ENCODE assay signal across 26 cellular contexts in genomic region chr6:131022691-131023090, GRCh38. TPM values are rescaled to one million over a fixed set of nuclear protein-coding genes. Genes with fewer than 3 reads are reported as not detected.
DNase-seq lines count a peak whose midpoint lies in the region; ATAC-seq, FAIRE-seq and TF ChIP-seq lines count a peak whose summit lies in the region.
"Had no signal": no experiment of that assay in that cellular context is flagged by ENCODE, and none has a peak within 500 bp of the region (broad histone marks: within the 10 kb centered on the region; RNA-seq: fewer than 3 reads in every experiment).

No MANE protein-coding gene starts in this region.

- ATAC-seq in pancreas = no peak
- ATAC-seq: A549 had no signal

- no peaks in the 10 kb centered on the region for H3K27me3 ChIP-seq in endodermal cell (ENCODE audit: control insufficient read depth, insufficient read depth, low read length, poor library complexity, severe bottlenecking)
- no peaks in the 10 kb centered on the region for H3K27me3 ChIP-seq in pancreas
- H3K27me3 ChIP-seq: BE2C, BLaER1 had no signal

- peak; percentile 30 for FAIRE-seq in A204.1 (lab: Jason Lieb, UNC)
- FAIRE-seq in G401.6 (lab: Jason Lieb, UNC) = peak; percentile 51
- FAIRE-seq in pancreas (lab: Jason Lieb, UNC) = peak; percentile 26
- FAIRE-seq: A549, GM12891, GM19239 had no signal

- intact Hi-C loops in pancreas (cut with DNase I) = no loop called here

- 95% methylated on average over 3 of the region's 4 CpGs; no CpG with 5 or more reads in 1 of the 2 experiments for WGBS in endodermal cell (ENCODE audit: insufficient coverage in 1 of 2, insufficient read length in 1 of 2), 2 experiments
- WGBS in pancreas, 2 donors = 64 to 68% methylated on average over 4 of the region's 4 CpGs

- H3K36me3 ChIP-seq in endodermal cell (ENCODE audit: control insufficient read depth, insufficient read depth, low read length) = peaks cover 7% of the 10 kb centered on the region
- H3K36me3 ChIP-seq in pancreas = no peaks in the 10 kb centered on the region
- H3K36me3 ChIP-seq: BE2C had no signal

- TF ChIP-seq CTCF in endodermal cell (conservative IDR thresholded peaks at IDR 0.05) (no peak), pancreas (IDR thresholded peaks at IDR 0.05) (no peak)

- DNase-seq in endodermal cell = no peak
- DNase-seq in pancreas = no peak
- DNase-seq in stimulated activated CD4-positive, alpha-beta T cell treated with anti-CD3 and anti-CD28 coated beads, Interleukin-12 subunit alpha, Interleukin-12 subunit beta, amount 100 ng/mL, for 4 hours = no peak
- no peak for DNase-seq in AML-193 (lab: John Stamatoyannopoulos, UW)
- no peak for DNase-seq in T-helper 2 cell treated with Interferon-gamma antibody and Interleukin-4, amounts not matched to agents 5 μg/mL and 100 μg/mL, for 36 hours (ENCODE audit: low spot score)
- DNase-seq: 8988T; BE2C; C1 segment of cervical spinal cord; CD4-positive, alpha-beta memory T cell; CD4-positive, CD25-positive, alpha-beta regulatory T cell; CD8-positive, alpha-beta memory T cell; COR-L47; DMS 273 treated with DMSO at 0.1 percent for 48 hours; DMS153; DMS53; DMS79; DND-41; EL; GF-D8 had no signal

- H3K9me3 ChIP-seq in endodermal cell (ENCODE audit: control insufficient read depth, low read length) (peaks cover 19% of the 10 kb centered on the region), pancreas (no peaks in the 10 kb centered on the region)
- H3K9me3 ChIP-seq: A549, BE2C had no signal

- H3K4me1 ChIP-seq in endodermal cell (ENCODE audit: control insufficient read depth, insufficient read depth, low read length) = no peaks in the 10 kb centered on the region
- H3K4me1 ChIP-seq in pancreas = no peaks in the 10 kb centered on the region
- H3K4me1 ChIP-seq: BE2C, BLaER1 had no signal

- peaks cover 13% of the 10 kb centered on the region for H3K36me3 Mint-ChIP-seq in endodermal cell (ENCODE audit: low read depth)
- H3K36me3 Mint-ChIP-seq in T-helper 2 cell treated with Interferon-gamma antibody and Interleukin-4, amounts not matched to agents 5 μg/mL and 100 μg/mL, for 36 hours (ENCODE audit: low read depth) = no peaks in the 10 kb centered on the region
- H3K36me3 Mint-ChIP-seq: CD14-positive monocyte; CD4-positive, alpha-beta memory T cell; CD4-positive, CD25-positive, alpha-beta regulatory T cell; CD8-positive, alpha-beta memory T cell had no signal

- H3K9ac ChIP-seq in endodermal cell (ENCODE audit: extremely low read depth, low read length, poor library complexity, severe bottlenecking) = no peak overlapping the region
- H3K9ac ChIP-seq: BLaER1 had no signal

- H3K4me3 Mint-ChIP-seq in endodermal cell = no peak overlapping the region
- H3K4me3 Mint-ChIP-seq in T-helper 2 cell treated with Interferon-gamma antibody and Interleukin-4, amounts not matched to agents 5 μg/mL and 100 μg/mL, for 36 hours = no peak overlapping the region
- H3K4me3 Mint-ChIP-seq: CD14-positive monocyte; CD4-positive, alpha-beta memory T cell; CD4-positive, CD25-positive, alpha-beta regulatory T cell; CD8-positive, alpha-beta memory T cell had no signal

- H3K27me3 Mint-ChIP-seq in endodermal cell (ENCODE audit: insufficient read depth) = no peaks in the 10 kb centered on the region
- H3K27me3 Mint-ChIP-seq in T-helper 2 cell treated with Interferon-gamma antibody and Interleukin-4, amounts not matched to agents 5 μg/mL and 100 μg/mL, for 36 hours (ENCODE audit: low read depth) = no peaks in the 10 kb centered on the region
- H3K27me3 Mint-ChIP-seq: CD4-positive, alpha-beta memory T cell had no signal

- peaks cover 11% of the 10 kb centered on the region for H3K9me3 Mint-ChIP-seq in endodermal cell
- H3K9me3 Mint-ChIP-seq in T-helper 2 cell treated with Interferon-gamma antibody and Interleukin-4, amounts not matched to agents 5 μg/mL and 100 μg/mL, for 36 hours = no peaks in the 10 kb centered on the region
- H3K9me3 Mint-ChIP-seq: CD4-positive, CD25-positive, alpha-beta regulatory T cell; CD8-positive, alpha-beta memory T cell had no signal

- no peak overlapping the region for H3K27ac Mint-ChIP-seq in endodermal cell
- H3K27ac Mint-ChIP-seq in T-helper 2 cell treated with Interferon-gamma antibody and Interleukin-4, amounts not matched to agents 5 μg/mL and 100 μg/mL, for 36 hours = no peak overlapping the region
- H3K27ac Mint-ChIP-seq: CD14-positive monocyte; CD4-positive, alpha-beta memory T cell; CD4-positive, CD25-positive, alpha-beta regulatory T cell; CD8-positive, alpha-beta memory T cell had no signal

- H3K27ac ChIP-seq in endodermal cell (ENCODE audit: low read depth, low read length) = no peak overlapping the region
- H3K27ac ChIP-seq in pancreas = no peak overlapping the region
- H3K27ac ChIP-seq: A549, BLaER1 had no signal

- H3K4me3 ChIP-seq in endodermal cell (ENCODE audit: low read length) (peak overlapping the region; percentile 4), pancreas (no peak overlapping the region)
- H3K4me3 ChIP-seq: A549, BLaER1 had no signal

- peaks cover 11% of the 10 kb centered on the region for H3K4me1 Mint-ChIP-seq in endodermal cell
- no peaks in the 10 kb centered on the region for H3K4me1 Mint-ChIP-seq in T-helper 2 cell treated with Interferon-gamma antibody and Interleukin-4, amounts not matched to agents 5 μg/mL and 100 μg/mL, for 36 hours (ENCODE audit: low read depth)
- H3K4me1 Mint-ChIP-seq: CD14-positive monocyte; CD4-positive, alpha-beta memory T cell; CD4-positive, CD25-positive, alpha-beta regulatory T cell; CD8-positive, alpha-beta memory T cell had no signal

RNA-seq across cellular contexts. Expression of gene EPB41L2, which starts 40.4 kb away (rescaled TPM):
- total RNA-seq in endodermal cell (100 to 1,000 TPM; 160 to 189 TPM), pancreas (10 to 100 TPM; 13.8 to 63.0 (median 23.6) TPM)
- polyA plus RNA-seq in endodermal cell (2013, experiment 1 of 2) = 62.9 TPM
- polyA plus RNA-seq in endodermal cell (2013, experiment 2 of 2) = 65.7 TPM
- 10 to 100 TPM; 13.0 to 14.0 TPM for polyA plus RNA-seq in pancreas
